In genomic region chr7:128172963-128173362, GRCh38 we compare ENCODE assay signal across 12 cellular contexts.
A peak's percentile ranks its signal among the peaks of the same experiment; 100 is the strongest.
DNase-seq lines count a peak whose midpoint lies in the region; ATAC-seq and TF ChIP-seq lines count a peak whose summit lies in the region.
"Had no signal": no experiment of that assay in that cellular context is flagged by ENCODE, and none has a peak within 500 bp of the region (broad histone marks: within the 10 kb centered on the region; RNA-seq: fewer than 3 reads in every experiment).

No MANE protein-coding gene starts in this region.

- POLR2A ChIA-PET in Caco-2 (lab: Charles Lee), result no interaction called here

- no peak overlapping the region for H3K4me3 ChIP-seq in Caco-2 (ENCODE audit: low read depth, low read length)

- no peaks in the 10 kb centered on the region for H3K36me3 Mint-ChIP-seq in natural killer cell treated with Interleukin-12 subunit alpha and Interleukin-12 subunit beta and Interleukin-15 and Interleukin-18, amount 100 ng/mL, for 72 hours
- H3K36me3 Mint-ChIP-seq in natural killer cell (no peaks in the 10 kb centered on the region), glutamatergic neuron (ENCODE audit: unreplicated experiment) (peaks cover 3% of the 10 kb centered on the region), Caco-2 (ENCODE audit: insufficient read depth, unreplicated experiment) (peaks cover 8% of the 10 kb centered on the region)
- H3K36me3 Mint-ChIP-seq: CD4-positive, alpha-beta memory T cell had no signal

- intact Hi-C loops in natural killer cell (cut with micrococcal nuclease), result no loop called here
- intact Hi-C loops in Caco-2 (cut with micrococcal nuclease; ENCODE audit: unreplicated experiment), result no loop called here

- peak; percentile 35 to 48 for ATAC-seq in natural killer cell treated with Interleukin-12 subunit alpha and Interleukin-12 subunit beta and Interleukin-15 and Interleukin-18, amount 100 ng/mL, for 72 hours
- ATAC-seq in natural killer cell (no peak), HG02798 (IDR thresholded peaks at IDR 0.05; ENCODE audit: poor library complexity, unreplicated experiment) (peak; percentile 41), GM21526 (IDR thresholded peaks at IDR 0.05; ENCODE audit: low FRiP score, unreplicated experiment) (no peak)

- no peaks in the 10 kb centered on the region for H3K36me3 ChIP-seq in Caco-2 (ENCODE audit: control insufficient read depth, insufficient read depth, low read length)

- no peak overlapping the region for H3K27ac Mint-ChIP-seq in natural killer cell treated with Interleukin-12 subunit alpha and Interleukin-12 subunit beta and Interleukin-15 and Interleukin-18, amount 100 ng/mL, for 72 hours
- no peak overlapping the region for H3K27ac Mint-ChIP-seq in natural killer cell
- H3K27ac Mint-ChIP-seq in glutamatergic neuron (ENCODE audit: unreplicated experiment), result peak overlapping the region; percentile 57
- no peak overlapping the region for H3K27ac Mint-ChIP-seq in Caco-2 (ENCODE audit: unreplicated experiment)
- H3K27ac Mint-ChIP-seq: CD4-positive, alpha-beta memory T cell had no signal

- CTCF ChIA-PET in Caco-2 (lab: Charles Lee), result no interaction called here

- H3K27me3 ChIP-seq in Caco-2 (replicated peaks; ENCODE audit: control insufficient read depth, insufficient read depth, low read length), result no peaks in the 10 kb centered on the region; the same call in 1 of the 2 replicates

- H3K27me3 Mint-ChIP-seq in natural killer cell treated with Interleukin-12 subunit alpha and Interleukin-12 subunit beta and Interleukin-15 and Interleukin-18, amount 100 ng/mL, for 72 hours, result peaks cover 37 to 38% of the 10 kb centered on the region in 2 donors
- H3K27me3 Mint-ChIP-seq in natural killer cell (ENCODE audit: low read depth in 2 of 2), result peaks cover 43 to 63% of the 10 kb centered on the region in 2 donors
- H3K27me3 Mint-ChIP-seq in glutamatergic neuron (ENCODE audit: unreplicated experiment), result peaks cover 17% of the 10 kb centered on the region
- H3K27me3 Mint-ChIP-seq in Caco-2 (ENCODE audit: insufficient read depth, unreplicated experiment), result peaks cover 23% of the 10 kb centered on the region

- no peak for DNase-seq in natural killer cell treated with Interleukin-12 subunit alpha and Interleukin-12 subunit beta and Interleukin-15 and Interleukin-18, amount 100 ng/mL, for 72 hours (ENCODE audit: low spot score)
- DNase-seq in natural killer cell (no peak), glutamatergic neuron (no peak), Ammon's horn (ENCODE audit: low spot score) (no peak), Caco-2 (no peak)
- DNase-seq: CD4-positive, alpha-beta memory T cell; GF-D8; KBM-7; NCI-H1092 treated with DMSO at 0.1 percent for 48 hours; NCI-H1694 had no signal

- H3K4me1 ChIP-seq in Caco-2, result peaks cover 6% of the 10 kb centered on the region; the same call in 1 of the 2 replicates

- TF ChIP-seq CTCF in natural killer cell (IDR thresholded peaks at IDR 0.05), result no peak
- no peak for TF ChIP-seq CTCF in glutamatergic neuron (IDR thresholded peaks at IDR 0.05; ENCODE audit: partially characterized antibody, unreplicated experiment)
- TF ChIP-seq CTCF in Caco-2 (IDR thresholded peaks at IDR 0.05; ENCODE audit: insufficient read depth in 1 of 2, low read depth in 1 of 2, low read length in 1 of 2, severe bottlenecking in 1 of 2, unreplicated experiment in 1 of 2), result no peak

- no peaks in the 10 kb centered on the region for H3K9me3 Mint-ChIP-seq in natural killer cell treated with Interleukin-12 subunit alpha and Interleukin-12 subunit beta and Interleukin-15 and Interleukin-18, amount 100 ng/mL, for 72 hours
- H3K9me3 Mint-ChIP-seq in natural killer cell (no peaks in the 10 kb centered on the region), glutamatergic neuron (ENCODE audit: unreplicated experiment) (peaks cover 5% of the 10 kb centered on the region), Caco-2 (ENCODE audit: unreplicated experiment) (peaks cover 14% of the 10 kb centered on the region)
- H3K9me3 Mint-ChIP-seq: CD4-positive, alpha-beta memory T cell had no signal

- no TSS peak for BruUV-seq in Caco-2 (replicated peaks; lab: Mats Ljungman, UMichigan)

- no peaks in the 10 kb centered on the region for H3K9me3 ChIP-seq in Caco-2

- peaks cover 6 to 17% of the 10 kb centered on the region in 2 donors for H3K4me1 Mint-ChIP-seq in natural killer cell treated with Interleukin-12 subunit alpha and Interleukin-12 subunit beta and Interleukin-15 and Interleukin-18, amount 100 ng/mL, for 72 hours (ENCODE audit: low read depth in 2 of 2)
- H3K4me1 Mint-ChIP-seq in natural killer cell, result peaks cover 8 to 10% of the 10 kb centered on the region in 2 donors
- H3K4me1 Mint-ChIP-seq in glutamatergic neuron (ENCODE audit: low read depth, unreplicated experiment), result peaks cover 40% of the 10 kb centered on the region
- H3K4me1 Mint-ChIP-seq in Caco-2 (ENCODE audit: low read depth, unreplicated experiment), result peaks cover 10% of the 10 kb centered on the region

- H3K4me3 Mint-ChIP-seq in natural killer cell treated with Interleukin-12 subunit alpha and Interleukin-12 subunit beta and Interleukin-15 and Interleukin-18, amount 100 ng/mL, for 72 hours, result no peak overlapping the region
- H3K4me3 Mint-ChIP-seq in natural killer cell (no peak overlapping the region), glutamatergic neuron (ENCODE audit: unreplicated experiment) (peak overlapping the region; percentile 1), Caco-2 (ENCODE audit: unreplicated experiment) (no peak overlapping the region)
- H3K4me3 Mint-ChIP-seq: CD4-positive, alpha-beta memory T cell had no signal

Comparison
In these comparisons a context has a peak if more than half of its experiments do, and no peak if none do; other contexts are left out.
1. ATAC-seq: peak in natural killer cell treated with Interleukin-12 subunit alpha and Interleukin-12 subunit beta and Interleukin-15 and Interleukin-18, amount 100 ng/mL, for 72 hours (2 of 2) and HG02798 (single experiment); none in natural killer cell (0 of 3) and GM21526 (single experiment).